ENCODE assay signal across 8 cellular contexts in the genomic region with DNA sequence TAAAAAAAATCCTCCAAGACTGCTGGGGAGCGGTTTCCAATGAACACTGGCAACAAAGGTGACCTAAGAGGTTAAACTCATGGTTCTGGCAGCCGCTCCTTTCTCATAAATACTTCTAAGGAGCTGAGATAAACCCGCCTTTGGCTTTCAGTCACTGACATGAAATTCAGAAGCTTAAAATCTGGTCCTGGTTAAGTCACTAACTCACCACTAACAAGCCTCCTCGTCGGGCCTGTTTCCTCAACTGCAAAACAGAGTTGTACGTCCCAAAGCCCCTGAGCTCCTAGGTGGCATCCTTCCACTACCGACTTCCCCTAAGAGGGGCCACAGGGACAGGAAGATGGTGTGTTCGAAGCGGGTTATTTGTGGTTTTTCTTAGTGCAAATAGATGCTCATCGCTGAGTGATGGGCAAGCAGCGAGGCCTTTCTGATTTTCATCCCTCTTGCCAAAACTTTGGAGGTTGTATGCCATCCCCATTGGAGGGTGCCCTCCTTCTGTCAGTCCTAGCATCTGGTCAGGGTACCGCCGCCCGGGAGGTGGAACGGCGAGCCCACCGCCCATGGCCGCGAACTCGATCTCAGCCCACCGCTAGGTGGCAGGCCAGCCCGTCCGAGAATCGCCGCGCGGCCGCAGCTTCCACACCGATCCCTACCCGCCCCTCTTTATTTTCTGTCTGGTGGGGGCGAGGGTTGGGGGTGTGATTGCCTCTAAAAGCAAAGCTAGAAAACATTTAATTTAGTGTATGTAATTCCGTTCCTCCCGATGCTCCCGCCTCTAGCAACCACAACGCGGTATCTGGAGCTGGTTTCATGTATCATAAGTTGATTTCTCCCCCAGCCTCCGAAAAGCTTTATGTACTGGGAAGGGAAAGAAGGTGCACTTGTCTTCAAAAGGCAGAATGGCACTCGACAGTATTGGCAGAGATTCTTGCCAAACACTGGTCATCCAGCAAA.
DNase-seq lines count a peak whose midpoint lies in the region; ATAC-seq and TF ChIP-seq lines count a peak whose summit lies in the region.

No MANE protein-coding gene starts in this region.

- peak; percentile 62 for DNase-seq in 8988T
- peak; percentile 67 for DNase-seq in NCI-H774 (lab: John Stamatoyannopoulos, UW)
- peak; percentile 65 for DNase-seq in activated T-cell treated with anti-CD3 and anti-CD28 coated beads for 48 hours (ENCODE audit: low read depth)
- no peak for DNase-seq in epithelial cell of prostate (ENCODE audit: low read depth, low spot score)
- peak; percentile 42 for DNase-seq in middle frontal gyrus (ENCODE audit: extremely low spot score, low spot score)
- DNase-seq in stimulated activated CD8-positive, alpha-beta memory T cell treated with anti-CD3 and anti-CD28 coated beads, Interleukin-7, amount 100 ng/mL, for 48 hours (ENCODE audit: extremely low read depth in 1 of 2, low read depth in 1 of 2) = peak; percentile 39 to 44

- peak overlapping the region; percentile 89 for H3K27ac ChIP-seq in epithelial cell of prostate

- ATAC-seq in HG03025 (IDR thresholded peaks at IDR 0.05; ENCODE audit: low FRiP score, unreplicated experiment) = no peak

- peak; percentile 93 for TF ChIP-seq CTCF in GM12874 (IDR thresholded peaks at IDR 0.05; ENCODE audit: insufficient read depth, low read depth, low read length)
